ENCODE assay signal across 1 cellular context in genomic region chr17:49393491-49394255, GRCh38.
TF ChIP-seq lines count a peak whose summit lies in the region.

No MANE protein-coding gene starts in this region.

TF ChIP-seq in SK-N-SH, 30 proteins besides CTCF, POLR2A, EP300 and RAD21:
- TF ChIP-seq REST (IDR thresholded peaks at IDR 0.05; ENCODE audit: low read depth, low read length) = no peak
- TF ChIP-seq PBX3 (IDR thresholded peaks at IDR 0.05) = no peak
- TF ChIP-seq NFIC (IDR thresholded peaks at IDR 0.05; ENCODE audit: borderline replicate concordance) = no peak
- TF ChIP-seq TAF1 (IDR thresholded peaks at IDR 0.05; ENCODE audit: borderline replicate concordance, low read depth, low read length) = no peak
- no peak for TF ChIP-seq IRF3 (IDR thresholded peaks at IDR 0.05; ENCODE audit: low read depth, low read length)
- TF ChIP-seq GATA2 (CRISPR knock-in tag; IDR thresholded peaks at IDR 0.05) = no peak
- no peak for TF ChIP-seq USF1 (IDR thresholded peaks at IDR 0.05; ENCODE audit: borderline replicate concordance, low read depth)
- TF ChIP-seq GABPA (IDR thresholded peaks at IDR 0.05; ENCODE audit: low read depth) = no peak
- TF ChIP-seq NRF1 (IDR thresholded peaks at IDR 0.05; ENCODE audit: low read depth, low read length) = no peak
- no peak for TF ChIP-seq SIN3A (IDR thresholded peaks at IDR 0.05; ENCODE audit: borderline replicate concordance, low read depth, low read length)
- no peak for TF ChIP-seq MEF2A (IDR thresholded peaks at IDR 0.05; ENCODE audit: borderline replicate concordance, low read depth)
- no peak for TF ChIP-seq POLR2AphosphoS5 (IDR thresholded peaks at IDR 0.05; ENCODE audit: low read depth, low read length)
- no peak for TF ChIP-seq RCOR1 (IDR thresholded peaks at IDR 0.05; ENCODE audit: low read length)
- no peak for TF ChIP-seq RFX5 (IDR thresholded peaks at IDR 0.05; ENCODE audit: low read length)
